Comparison of ENCODE assay signal across 10 cellular contexts in genomic region chr9:94869415-94869838, GRCh38.
A peak's percentile ranks its signal among the peaks of the same experiment; 100 is the strongest.
DNase-seq lines count a peak whose midpoint lies in the region; ATAC-seq and TF ChIP-seq lines count a peak whose summit lies in the region.
"Had no signal": no experiment of that assay in that cellular context is flagged by ENCODE, and none has a peak within 500 bp of the region (broad histone marks: within the 10 kb centered on the region; RNA-seq: fewer than 3 reads in every experiment).

No MANE protein-coding gene starts in this region.

- intact Hi-C loops in heart right ventricle (cut with DNase I), result loop anchor here in 3 of 10 donors (5.0 kb wide), 2 partner anchors 62 to 138 kb away; no protein-coding TSS in a partner anchor
- intact Hi-C loops in Right ventricle myocardium inferior (cut with DNase I), result loop anchor here (5.0 kb wide), 4 partner anchors 57 to 142 kb away; partner anchors contain the start of gene AOPEP
- intact Hi-C loops in activated T-helper 1 cell treated with anti-CD3 and anti-CD28 coated beads, Interleukin-12 subunit alpha, Interleukin-12 subunit beta, Interleukin-2, Interleukin-4 antibody, amounts not matched to agents 30 ng/mL and 10 ng/mL and 1 ng/mL, durations not matched to agents 14 hours and 24 hours and 36 hours (cut with micrococcal nuclease), result loop anchor here (1.0 kb wide), 2 partner anchors 8 to 9 kb away; no protein-coding TSS in a partner anchor
- intact Hi-C loops in lower lobe of right lung (cut with DNase I), result no loop called here
- intact Hi-C loops in uterus (cut with DNase I; ENCODE audit: low total_unique reads), result loop anchor here (10.0 kb wide), 1 partner anchor 55 kb away; no protein-coding TSS in a partner anchor

- H3K36me3 Mint-ChIP-seq in activated T-helper 1 cell treated with anti-CD3 and anti-CD28 coated beads, Interleukin-12 subunit alpha, Interleukin-12 subunit beta, Interleukin-2, Interleukin-4 antibody, amounts not matched to agents 30 ng/mL and 10 ng/mL and 1 ng/mL, durations not matched to agents 14 hours and 24 hours and 36 hours (ENCODE audit: low read depth), result peaks cover 11% of the 10 kb centered on the region

- H3K4me3 ChIP-seq in heart right ventricle (no peak overlapping the region), lower lobe of right lung (no peak overlapping the region), uterus (no peak overlapping the region)
- H3K4me3 ChIP-seq: colonic mucosa had no signal

- TF ChIP-seq POLR2A in uterus (IDR thresholded peaks at IDR 0.05) (no peak), erythroblast (IDR thresholded peaks at IDR 0.05; ENCODE audit: low read length) (no peak)

- no peak overlapping the region for H3K4me3 Mint-ChIP-seq in activated T-helper 1 cell treated with anti-CD3 and anti-CD28 coated beads, Interleukin-12 subunit alpha, Interleukin-12 subunit beta, Interleukin-2, Interleukin-4 antibody, amounts not matched to agents 30 ng/mL and 10 ng/mL and 1 ng/mL, durations not matched to agents 14 hours and 24 hours and 36 hours

- H3K27ac ChIP-seq in heart right ventricle, result peak overlapping the region in 9 of 10 donors; percentile 79 to 97 (median 90)
- H3K27ac ChIP-seq in lower lobe of right lung, result peak overlapping the region; percentile 28
- peak overlapping the region; percentile 88 to 97 for H3K27ac ChIP-seq in uterus
- H3K27ac ChIP-seq: colonic mucosa, neutrophil had no signal

- WGBS in heart right ventricle, 2 donors, result 55 to 59% methylated on average over 4 of the region's 4 CpGs

- H3K27ac Mint-ChIP-seq in activated T-helper 1 cell treated with anti-CD3 and anti-CD28 coated beads, Interleukin-12 subunit alpha, Interleukin-12 subunit beta, Interleukin-2, Interleukin-4 antibody, amounts not matched to agents 30 ng/mL and 10 ng/mL and 1 ng/mL, durations not matched to agents 14 hours and 24 hours and 36 hours, result peak overlapping the region; percentile 21

- peaks cover 4% of the 10 kb centered on the region for H3K9me3 Mint-ChIP-seq in activated T-helper 1 cell treated with anti-CD3 and anti-CD28 coated beads, Interleukin-12 subunit alpha, Interleukin-12 subunit beta, Interleukin-2, Interleukin-4 antibody, amounts not matched to agents 30 ng/mL and 10 ng/mL and 1 ng/mL, durations not matched to agents 14 hours and 24 hours and 36 hours

- ATAC-seq in heart right ventricle (no peak), Right ventricle myocardium inferior (no peak), lower lobe of right lung (no peak)

- H3K4me1 ChIP-seq in heart right ventricle (peaks cover 10 to 96% (median 82%) of the 10 kb centered on the region in 9 donors), lower lobe of right lung (peaks cover 77% of the 10 kb centered on the region), uterus (peaks cover 16 to 30% of the 10 kb centered on the region in 2 donors)
- H3K4me1 ChIP-seq: colonic mucosa had no signal

- H3K36me3 ChIP-seq in heart right ventricle (no peaks in the 10 kb centered on the region), lower lobe of right lung (no peaks in the 10 kb centered on the region), uterus (no peaks in the 10 kb centered on the region)
- H3K36me3 ChIP-seq: colonic mucosa, neutrophil had no signal

- H3K4me1 Mint-ChIP-seq in activated T-helper 1 cell treated with anti-CD3 and anti-CD28 coated beads, Interleukin-12 subunit alpha, Interleukin-12 subunit beta, Interleukin-2, Interleukin-4 antibody, amounts not matched to agents 30 ng/mL and 10 ng/mL and 1 ng/mL, durations not matched to agents 14 hours and 24 hours and 36 hours (ENCODE audit: low read depth), result peaks cover 50% of the 10 kb centered on the region

- DNase-seq in heart right ventricle, result no peak
- no peak for DNase-seq in Right ventricle myocardium inferior (ENCODE audit: missing footprints)
- DNase-seq in activated T-helper 1 cell treated with anti-CD3 and anti-CD28 coated beads, Interleukin-12 subunit alpha, Interleukin-12 subunit beta, Interleukin-2, Interleukin-4 antibody, amounts not matched to agents 30 ng/mL and 10 ng/mL and 1 ng/mL, durations not matched to agents 14 hours and 24 hours and 36 hours (ENCODE audit: low spot score), result no peak
- no peak for DNase-seq in lower lobe of right lung
- no peak for DNase-seq in uterus
- no peak for DNase-seq in germinal center (ENCODE audit: low spot score)
- DNase-seq in NCI-H69 (lab: John Stamatoyannopoulos, UW), result no peak
- DNase-seq in erythroblast (lab: John Stamatoyannopoulos, UW), result no peak

- H3K27me3 Mint-ChIP-seq in activated T-helper 1 cell treated with anti-CD3 and anti-CD28 coated beads, Interleukin-12 subunit alpha, Interleukin-12 subunit beta, Interleukin-2, Interleukin-4 antibody, amounts not matched to agents 30 ng/mL and 10 ng/mL and 1 ng/mL, durations not matched to agents 14 hours and 24 hours and 36 hours (ENCODE audit: insufficient read depth), result peaks cover 4% of the 10 kb centered on the region

- TF ChIP-seq CTCF in heart right ventricle (IDR thresholded peaks at IDR 0.05) (no peak), lower lobe of right lung (IDR thresholded peaks at IDR 0.05) (no peak), uterus (IDR thresholded peaks at IDR 0.05) (no peak)

- H3K27me3 ChIP-seq in heart right ventricle (no peaks in the 10 kb centered on the region), lower lobe of right lung (ENCODE audit: low read depth) (no peaks in the 10 kb centered on the region), uterus (no peaks in the 10 kb centered on the region)
- H3K27me3 ChIP-seq: colonic mucosa, neutrophil had no signal

- H3K9me3 ChIP-seq in heart right ventricle (no peaks in the 10 kb centered on the region), lower lobe of right lung (no peaks in the 10 kb centered on the region), uterus (no peaks in the 10 kb centered on the region)
- H3K9me3 ChIP-seq: colonic mucosa, neutrophil had no signal

Comparison
In these comparisons a context has a peak if more than half of its experiments do, and no peak if none do; other contexts are left out.
1. H3K27ac ChIP-seq: peak in every context shown above with its lines; median percentile 92 in uterus; 90 in heart right ventricle; 28 in lower lobe of right lung.